In genomic region chr7:42106562-42106961, GRCh38 we compare ENCODE assay signal across 1 cellular context.
TF ChIP-seq lines count a peak whose summit lies in the region.

No MANE protein-coding gene starts in this region.

TF ChIP-seq in WTC11, 78 proteins besides CTCF, POLR2A, EP300 and RAD21 (continued from another document):
- TF ChIP-seq ZNF532 (CRISPR knock-in tag; IDR thresholded peaks at IDR 0.05; ENCODE audit: borderline replicate concordance), result no peak
- TF ChIP-seq SMAD4 (CRISPR knock-in tag; IDR thresholded peaks at IDR 0.05), result no peak
- no peak for TF ChIP-seq FOXP1 (CRISPR knock-in tag; IDR thresholded peaks at IDR 0.05; ENCODE audit: borderline replicate concordance)
- TF ChIP-seq FOXJ3 (CRISPR knock-in tag; IDR thresholded peaks at IDR 0.05; ENCODE audit: borderline replicate concordance), result no peak
- no peak for TF ChIP-seq HMGA2 (CRISPR knock-in tag; IDR thresholded peaks at IDR 0.05)
- no peak for TF ChIP-seq RORB (CRISPR knock-in tag; IDR thresholded peaks at IDR 0.05)
- TF ChIP-seq SOX15 (CRISPR knock-in tag; IDR thresholded peaks at IDR 0.05), result no peak
